30 cellular contexts compared by ENCODE assay signal in genomic region chr14:61521773-61522172, GRCh38.
DNase-seq lines count a peak whose midpoint lies in the region; ATAC-seq and TF ChIP-seq lines count a peak whose summit lies in the region.
"Had no signal": no experiment of that assay in that cellular context is flagged by ENCODE, and none has a peak within 500 bp of the region (broad histone marks: within the 10 kb centered on the region; RNA-seq: fewer than 3 reads in every experiment).

No MANE protein-coding gene starts in this region.

- BruUV-seq in Calu3 (replicated peaks; lab: Mats Ljungman, UMichigan), result no TSS peak

- intact Hi-C loops in activated naive CD4-positive, alpha-beta T cell treated with anti-CD3 and anti-CD28 coated beads for 36 hours (cut with micrococcal nuclease), result no loop called here
- intact Hi-C loops in Calu3 (cut with micrococcal nuclease; ENCODE audit: unreplicated experiment), result no loop called here
- intact Hi-C loops in activated T-helper 2 cell treated with anti-CD3 and anti-CD28 coated beads, Interferon-gamma antibody, Interleukin-2, Interleukin-4, amounts not matched to agents 10 μg/mL and 5 μg/mL and 100 μg/mL, durations not matched to agents 14 hours and 24 hours and 36 hours (cut with micrococcal nuclease), result no loop called here

- H3K4me3 Mint-ChIP-seq in activated naive CD4-positive, alpha-beta T cell treated with anti-CD3 and anti-CD28 coated beads for 36 hours, result no peak overlapping the region
- no peak overlapping the region for H3K4me3 Mint-ChIP-seq in Calu3 (ENCODE audit: low read depth, unreplicated experiment)
- H3K4me3 Mint-ChIP-seq in activated naive CD8-positive, alpha-beta T cell treated with anti-CD3 and anti-CD28 coated beads for 36 hours, result no peak overlapping the region
- H3K4me3 Mint-ChIP-seq in naive thymus-derived CD8-positive, alpha-beta T cell, result peak overlapping the region in 3 of 10 donors; percentile 0 to 36 (median 11)
- no peak overlapping the region for H3K4me3 Mint-ChIP-seq in activated T-helper 2 cell treated with anti-CD3 and anti-CD28 coated beads, Interferon-gamma antibody, Interleukin-2, Interleukin-4, amounts not matched to agents 10 μg/mL and 5 μg/mL and 100 μg/mL, durations not matched to agents 14 hours and 24 hours and 36 hours (ENCODE audit: low read depth)
- H3K4me3 Mint-ChIP-seq: T-helper 1 cell treated with Interleukin-12 subunit alpha and Interleukin-12 subunit beta and Interleukin-4 antibody, amounts not matched to agents 30 μg/mL and 1 μg/mL, for 36 hours had no signal

- peaks cover 90% of the 10 kb centered on the region for H3K4me1 Mint-ChIP-seq in activated naive CD4-positive, alpha-beta T cell treated with anti-CD3 and anti-CD28 coated beads for 36 hours (ENCODE audit: low read depth)
- H3K4me1 Mint-ChIP-seq in Calu3 (ENCODE audit: low read depth, unreplicated experiment), result peaks cover 81% of the 10 kb centered on the region
- peaks cover 80% of the 10 kb centered on the region for H3K4me1 Mint-ChIP-seq in activated naive CD8-positive, alpha-beta T cell treated with anti-CD3 and anti-CD28 coated beads for 36 hours
- peaks cover 31 to 90% (median 79%) of the 10 kb centered on the region in 4 donors for H3K4me1 Mint-ChIP-seq in naive thymus-derived CD8-positive, alpha-beta T cell
- peaks cover 54% of the 10 kb centered on the region for H3K4me1 Mint-ChIP-seq in activated T-helper 2 cell treated with anti-CD3 and anti-CD28 coated beads, Interferon-gamma antibody, Interleukin-2, Interleukin-4, amounts not matched to agents 10 μg/mL and 5 μg/mL and 100 μg/mL, durations not matched to agents 14 hours and 24 hours and 36 hours (ENCODE audit: low read depth)

- H3K9me3 Mint-ChIP-seq in activated naive CD4-positive, alpha-beta T cell treated with anti-CD3 and anti-CD28 coated beads for 36 hours, result no peaks in the 10 kb centered on the region
- peaks cover 6% of the 10 kb centered on the region for H3K9me3 Mint-ChIP-seq in Calu3 (ENCODE audit: low read depth, unreplicated experiment)
- H3K9me3 Mint-ChIP-seq in activated naive CD8-positive, alpha-beta T cell treated with anti-CD3 and anti-CD28 coated beads for 36 hours, result peaks cover 2% of the 10 kb centered on the region
- no peaks in the 10 kb centered on the region for H3K9me3 Mint-ChIP-seq in naive thymus-derived CD8-positive, alpha-beta T cell
- H3K9me3 Mint-ChIP-seq in activated T-helper 2 cell treated with anti-CD3 and anti-CD28 coated beads, Interferon-gamma antibody, Interleukin-2, Interleukin-4, amounts not matched to agents 10 μg/mL and 5 μg/mL and 100 μg/mL, durations not matched to agents 14 hours and 24 hours and 36 hours, result no peaks in the 10 kb centered on the region
- H3K9me3 Mint-ChIP-seq: T-helper 1 cell treated with Interleukin-12 subunit alpha and Interleukin-12 subunit beta and Interleukin-4 antibody, amounts not matched to agents 30 μg/mL and 1 μg/mL, for 36 hours had no signal

- POLR2A ChIA-PET in naive thymus-derived CD8-positive, alpha-beta T cell (lab: Charles Lee), result no interaction called here

- peak overlapping the region; percentile 94 for H3K27ac Mint-ChIP-seq in activated naive CD4-positive, alpha-beta T cell treated with anti-CD3 and anti-CD28 coated beads for 36 hours
- H3K27ac Mint-ChIP-seq in Calu3 (ENCODE audit: unreplicated experiment), result peak overlapping the region; percentile 88
- peak overlapping the region; percentile 76 for H3K27ac Mint-ChIP-seq in activated naive CD8-positive, alpha-beta T cell treated with anti-CD3 and anti-CD28 coated beads for 36 hours
- H3K27ac Mint-ChIP-seq in naive thymus-derived CD8-positive, alpha-beta T cell, result peak overlapping the region; percentile 60 to 94 (median 84)
- H3K27ac Mint-ChIP-seq in activated T-helper 2 cell treated with anti-CD3 and anti-CD28 coated beads, Interferon-gamma antibody, Interleukin-2, Interleukin-4, amounts not matched to agents 10 μg/mL and 5 μg/mL and 100 μg/mL, durations not matched to agents 14 hours and 24 hours and 36 hours, result no peak overlapping the region

- no peak for ATAC-seq in naive thymus-derived CD8-positive, alpha-beta T cell
- no peak for ATAC-seq in left lobe of liver
- ATAC-seq: activated CD4-positive, CD25-positive, alpha-beta regulatory T cell treated with anti-CD3 and anti-CD28 coated beads, Interleukin-2, amount 50 U/mL, for 24 hours had no signal

- H3K36me3 Mint-ChIP-seq in activated naive CD4-positive, alpha-beta T cell treated with anti-CD3 and anti-CD28 coated beads for 36 hours (ENCODE audit: low read depth), result peaks cover 32% of the 10 kb centered on the region
- H3K36me3 Mint-ChIP-seq in Calu3 (ENCODE audit: insufficient read depth, unreplicated experiment), result peaks cover 12% of the 10 kb centered on the region
- H3K36me3 Mint-ChIP-seq in activated naive CD8-positive, alpha-beta T cell treated with anti-CD3 and anti-CD28 coated beads for 36 hours, result peaks cover 68% of the 10 kb centered on the region
- H3K36me3 Mint-ChIP-seq in naive thymus-derived CD8-positive, alpha-beta T cell, result peaks cover 0 to 64% (median 10%) of the 10 kb centered on the region in 3 donors
- peaks cover 35% of the 10 kb centered on the region for H3K36me3 Mint-ChIP-seq in activated T-helper 2 cell treated with anti-CD3 and anti-CD28 coated beads, Interferon-gamma antibody, Interleukin-2, Interleukin-4, amounts not matched to agents 10 μg/mL and 5 μg/mL and 100 μg/mL, durations not matched to agents 14 hours and 24 hours and 36 hours (ENCODE audit: low read depth)

- CTCF ChIA-PET in activated naive CD4-positive, alpha-beta T cell treated with anti-CD3 and anti-CD28 coated beads for 36 hours (lab: Charles Lee), result interaction anchor here (0.6 to 1.1 kb wide), 2 partner anchors 9 to 74 kb away, joined by 3 to 4 read pairs; no protein-coding TSS in a partner anchor
- CTCF ChIA-PET in Calu3 (lab: Charles Lee), result no interaction called here

- no peak for DNase-seq in activated naive CD4-positive, alpha-beta T cell treated with anti-CD3 and anti-CD28 coated beads for 36 hours
- no peak for DNase-seq in activated naive CD4-positive, alpha-beta T cell treated with Interleukin-2 at 50 U/mL for 16 hours
- DNase-seq in Calu3, result no peak
- DNase-seq in activated naive CD8-positive, alpha-beta T cell treated with anti-CD3 and anti-CD28 coated beads for 36 hours, result no peak
- DNase-seq in naive thymus-derived CD8-positive, alpha-beta T cell, result no peak
- DNase-seq in left lobe of liver (ENCODE audit: low spot score), result no peak
- DNase-seq in activated T-helper 2 cell treated with anti-CD3 and anti-CD28 coated beads, Interferon-gamma antibody, Interleukin-2, Interleukin-4, amounts not matched to agents 10 μg/mL and 5 μg/mL and 100 μg/mL, durations not matched to agents 14 hours and 24 hours and 36 hours (ENCODE audit: low spot score), result no peak
- DNase-seq in dedifferentiated amniotic fluid mesenchymal stem cell (ENCODE audit: extremely low spot score), result no peak
- DNase-seq: ACHN; BE2C; brain microvascular endothelial cell; Caco-2; DMS79; effector CD8-positive, alpha-beta T cell; erythroblast; glutamatergic neuron; GM23248; islet precursor cell; KG1; midbrain; NCI-H1417; NCI-H345; NCI-H748 treated with DMSO at 0.1 percent for 48 hours; OCI-M1; ovary; retina; small intestine; stimulated activated CD8-positive, alpha-beta memory T cell treated with anti-CD3 and anti-CD28 coated beads, Interleukin-4, amount 100 ng/mL, for 48 hours had no signal

- no peaks in the 10 kb centered on the region for H3K27me3 Mint-ChIP-seq in activated naive CD4-positive, alpha-beta T cell treated with anti-CD3 and anti-CD28 coated beads for 36 hours (ENCODE audit: low read depth)
- no peaks in the 10 kb centered on the region for H3K27me3 Mint-ChIP-seq in Calu3 (ENCODE audit: unreplicated experiment)
- no peaks in the 10 kb centered on the region for H3K27me3 Mint-ChIP-seq in activated naive CD8-positive, alpha-beta T cell treated with anti-CD3 and anti-CD28 coated beads for 36 hours
- H3K27me3 Mint-ChIP-seq in naive thymus-derived CD8-positive, alpha-beta T cell, result no peaks in the 10 kb centered on the region
- no peaks in the 10 kb centered on the region for H3K27me3 Mint-ChIP-seq in activated T-helper 2 cell treated with anti-CD3 and anti-CD28 coated beads, Interferon-gamma antibody, Interleukin-2, Interleukin-4, amounts not matched to agents 10 μg/mL and 5 μg/mL and 100 μg/mL, durations not matched to agents 14 hours and 24 hours and 36 hours (ENCODE audit: low read depth)

- TF ChIP-seq CTCF in Calu3 (IDR thresholded peaks at IDR 0.05; ENCODE audit: unreplicated experiment), result no peak
